1 cellular context compared by ENCODE assay signal in genomic region chr15:41042851-41043250, GRCh38.
TF ChIP-seq lines count a peak whose summit lies in the region.

No MANE protein-coding gene starts in this region.

TF ChIP-seq in HepG2, 621 proteins besides CTCF, POLR2A, EP300 and RAD21 (continued from another document):
- TF ChIP-seq ZBTB4 (CRISPR knock-in tag; IDR thresholded peaks at IDR 0.05; ENCODE audit: borderline replicate concordance): no peak
- no peak for TF ChIP-seq ZNF576 (CRISPR knock-in tag; IDR thresholded peaks at IDR 0.05)
- no peak for TF ChIP-seq RORA (CRISPR knock-in tag; IDR thresholded peaks at IDR 0.05)
- no peak for TF ChIP-seq GATA4 (IDR thresholded peaks at IDR 0.05; ENCODE audit: borderline replicate concordance, low read depth)
- no peak for TF ChIP-seq SOX5 (CRISPR knock-in tag; IDR thresholded peaks at IDR 0.05; ENCODE audit: borderline replicate concordance)
- no peak for TF ChIP-seq NR2F2 (IDR thresholded peaks at IDR 0.05; ENCODE audit: borderline replicate concordance, low read depth)
- no peak for TF ChIP-seq RARG (CRISPR knock-in tag; IDR thresholded peaks at IDR 0.05; ENCODE audit: low read depth)
